In genomic region chr1:59005491-59006308, GRCh38 we compare ENCODE assay signal across 1 cellular context.
TF ChIP-seq lines count a peak whose summit lies in the region.

No MANE protein-coding gene starts in this region.

TF ChIP-seq in GM23338, 12 proteins besides CTCF, POLR2A, EP300 and RAD21 (continued from another document):
- TF ChIP-seq ZNF462 (CRISPR knock-in tag; IDR thresholded peaks at IDR 0.05) (no peak), ETS1 (IDR thresholded peaks at IDR 0.05) (no peak), REST (IDR thresholded peaks at IDR 0.05; ENCODE audit: unreplicated experiment) (no peak), EZH2 (IDR thresholded peaks at IDR 0.05; ENCODE audit: low read depth, unreplicated experiment) (no peak), CREB1 (CRISPR knock-in tag; IDR thresholded peaks at IDR 0.05; ENCODE audit: low read depth) (no peak), NANOG (IDR thresholded peaks at IDR 0.05; ENCODE audit: borderline replicate concordance) (no peak)
TF ChIP-seq in GM23338: peak in this region for 0.
